Comparison of ENCODE assay signal across 11 cellular contexts in genomic region chr5:163569284-163569683, GRCh38.
DNase-seq lines count a peak whose midpoint lies in the region; ATAC-seq and TF ChIP-seq lines count a peak whose summit lies in the region.
"Had no signal": no experiment of that assay in that cellular context is flagged by ENCODE, and none has a peak within 500 bp of the region (broad histone marks: within the 10 kb centered on the region; RNA-seq: fewer than 3 reads in every experiment).

No MANE protein-coding gene starts in this region.

- H3K27ac Mint-ChIP-seq in HFFc6 = no peak overlapping the region
- H3K27ac Mint-ChIP-seq: activated T-helper 1 cell treated with anti-CD3 and anti-CD28 coated beads, Interleukin-12 subunit alpha, Interleukin-12 subunit beta, Interleukin-2, Interleukin-4 antibody, amounts not matched to agents 30 ng/mL and 10 ng/mL and 1 ng/mL, durations not matched to agents 14 hours and 24 hours and 36 hours; memory B cell had no signal

- peaks cover 83% of the 10 kb centered on the region for H3K4me1 Mint-ChIP-seq in HFFc6 (ENCODE audit: low read depth)

- CTCF ChIA-PET in SK-N-SH (lab: Yijun Ruan, JAX) = interaction anchor here (0.6 to 2.2 kb wide), 10 partner anchors 11 to 1639 kb away, joined by 3 to 7 read pairs (median 4); no protein-coding TSS in a partner anchor

- H3K9ac ChIP-seq in SK-N-SH = no peak overlapping the region

- TF ChIP-seq EP300 in SK-N-SH (IDR thresholded peaks at IDR 0.05; ENCODE audit: borderline replicate concordance in 1 of 2, low read depth in 1 of 2, low read length in 1 of 2) (no peak), upper lobe of left lung (IDR thresholded peaks at IDR 0.05) (no peak)

- H3K27me3 ChIP-seq in SK-N-SH (ENCODE audit: insufficient read depth) (no peaks in the 10 kb centered on the region), hepatocyte (peaks cover 26% of the 10 kb centered on the region), upper lobe of left lung (peaks cover 0 to 10% (median 0%) of the 10 kb centered on the region in 4 donors)

- DNase-seq in AG20443 (ENCODE audit: low spot score) (peak; percentile 22), HFFc6 (peak; percentile 25), SK-N-SH (peak; percentile 51), hepatocyte (ENCODE audit: low spot score) (no peak), NOMO-1 treated with DMSO at 0.1 percent for 48 hours (lab: John Stamatoyannopoulos, UW; ENCODE audit: unreplicated experiment) (no peak), SHP77 (lab: John Stamatoyannopoulos, UW) (no peak), upper lobe of left lung (no peak)
- DNase-seq: NCI-H1105 treated with DMSO at 0.1 percent for 48 hours had no signal

- no peaks in the 10 kb centered on the region for H3K36me3 Mint-ChIP-seq in HFFc6 (ENCODE audit: low read depth)

- H3K27ac ChIP-seq in SK-N-SH (ENCODE audit: low read depth in 2 of 2, low read length in 1 of 2) (no peak overlapping the region), hepatocyte (no peak overlapping the region), upper lobe of left lung (no peak overlapping the region)

- TF ChIP-seq RAD21 in SK-N-SH (IDR thresholded peaks at IDR 0.05; ENCODE audit: low read length) = peak; percentile 87

- H3K4me2 ChIP-seq in SK-N-SH (no peak overlapping the region), hepatocyte (no peak overlapping the region)

- peaks cover 5% of the 10 kb centered on the region for H3K27me3 Mint-ChIP-seq in HFFc6 (ENCODE audit: insufficient read depth)

- H2AFZ ChIP-seq in SK-N-SH (ENCODE audit: low read depth) (no peak overlapping the region), hepatocyte (no peak overlapping the region)

- H3K36me3 ChIP-seq in SK-N-SH (replicated peaks in 1 of 2; ENCODE audit: control insufficient read depth in 1 of 2, insufficient read depth in 2 of 2, low read length in 1 of 2) = no peaks in the 10 kb centered on the region
- no peaks in the 10 kb centered on the region for H3K36me3 ChIP-seq in hepatocyte (replicated peaks; ENCODE audit: insufficient read depth, low read depth)
- H3K36me3 ChIP-seq in upper lobe of left lung = no peaks in the 10 kb centered on the region

- H3K4me1 ChIP-seq in SK-N-SH (ENCODE audit: control insufficient read depth in 1 of 2, insufficient read depth in 2 of 2, low read depth in 1 of 2, low read length in 1 of 2) (peaks cover 11 to 28% of the 10 kb centered on the region in 2 experiments), hepatocyte (ENCODE audit: insufficient read depth) (peaks cover 7% of the 10 kb centered on the region), upper lobe of left lung (peaks cover 14 to 21% (median 15%) of the 10 kb centered on the region in 4 donors)

- H3F3A ChIP-seq in SK-N-SH (replicated peaks; ENCODE audit: insufficient read depth) = peaks cover 3% of the 10 kb centered on the region

- H4K20me1 ChIP-seq in SK-N-SH (ENCODE audit: insufficient read depth) (no peaks in the 10 kb centered on the region), hepatocyte (ENCODE audit: insufficient read depth, poor library complexity, severe bottlenecking) (no peaks in the 10 kb centered on the region)

- no peaks in the 10 kb centered on the region for H3K9me2 ChIP-seq in SK-N-SH
- no peaks in the 10 kb centered on the region for H3K9me2 ChIP-seq in hepatocyte (replicated peaks; ENCODE audit: insufficient read depth)

- H3K9me3 ChIP-seq in SK-N-SH (no peaks in the 10 kb centered on the region), hepatocyte (ENCODE audit: low read depth) (no peaks in the 10 kb centered on the region), upper lobe of left lung (no peaks in the 10 kb centered on the region)

- WGBS in SK-N-SH (ENCODE audit: low lambda C conversion rate) = 95% methylated on average over 1 of the region's 1 CpG
- 45% methylated on average over 1 of the region's 1 CpG for WGBS in hepatocyte (ENCODE audit: low lambda C conversion rate, missing lambda C conversion rate)
- WGBS in upper lobe of left lung, 2 donors = 47 to 58% methylated on average over 1 of the region's 1 CpG

- no peaks in the 10 kb centered on the region for H3K9me3 Mint-ChIP-seq in HFFc6
- H3K9me3 Mint-ChIP-seq: activated T-helper 1 cell treated with anti-CD3 and anti-CD28 coated beads, Interleukin-12 subunit alpha, Interleukin-12 subunit beta, Interleukin-2, Interleukin-4 antibody, amounts not matched to agents 30 ng/mL and 10 ng/mL and 1 ng/mL, durations not matched to agents 14 hours and 24 hours and 36 hours; memory B cell had no signal

- H3K79me2 ChIP-seq in SK-N-SH (ENCODE audit: insufficient read depth) (no peaks in the 10 kb centered on the region), hepatocyte (no peaks in the 10 kb centered on the region)

- no peak overlapping the region for H3K4me3 Mint-ChIP-seq in HFFc6
- H3K4me3 Mint-ChIP-seq: activated T-helper 1 cell treated with anti-CD3 and anti-CD28 coated beads, Interleukin-12 subunit alpha, Interleukin-12 subunit beta, Interleukin-2, Interleukin-4 antibody, amounts not matched to agents 30 ng/mL and 10 ng/mL and 1 ng/mL, durations not matched to agents 14 hours and 24 hours and 36 hours; memory B cell had no signal

- TF ChIP-seq CTCF in HFFc6 (IDR thresholded peaks at IDR 0.05) (peak; percentile 52), SK-N-SH (IDR thresholded peaks at IDR 0.05) (peak; percentile 57), hepatocyte (IDR thresholded peaks at IDR 0.05; ENCODE audit: poor library complexity) (peak; percentile 58), upper lobe of left lung (IDR thresholded peaks at IDR 0.05) (no peak)

- ATAC-seq in upper lobe of left lung (ENCODE audit: low FRiP score in 2 of 2) = no peak
- no peak for ATAC-seq in HG03432 (IDR thresholded peaks at IDR 0.05; ENCODE audit: unreplicated experiment)

- H3K4me3 ChIP-seq in SK-N-SH (ENCODE audit: low read depth in 2 of 2, low read length in 1 of 2) = no peak overlapping the region
- no peak overlapping the region for H3K4me3 ChIP-seq in hepatocyte
- no peak overlapping the region for H3K4me3 ChIP-seq in upper lobe of left lung

- no peak for TF ChIP-seq POLR2A in upper lobe of left lung (IDR thresholded peaks at IDR 0.05)

- POLR2A ChIA-PET in SK-N-SH (lab: Yijun Ruan, JAX) = no interaction called here

TF ChIP-seq in SK-N-SH, 30 proteins besides CTCF, POLR2A, EP300 and RAD21:
- no peak for TF ChIP-seq CHD2 (IDR thresholded peaks at IDR 0.05; ENCODE audit: low read length, partially characterized antibody)
- TF ChIP-seq FOSL2 (IDR thresholded peaks at IDR 0.05; ENCODE audit: borderline replicate concordance, low read depth) = no peak
- no peak for TF ChIP-seq RXRA (IDR thresholded peaks at IDR 0.05; ENCODE audit: borderline replicate concordance, low read depth)
- no peak for TF ChIP-seq POLR2AphosphoS5 (IDR thresholded peaks at IDR 0.05; ENCODE audit: low read depth, low read length)
- TF ChIP-seq TCF12 (IDR thresholded peaks at IDR 0.05) = peak; percentile 19; the same call in 1 of the 2 replicates
- TF ChIP-seq SMC3 (IDR thresholded peaks at IDR 0.05; ENCODE audit: low read depth, low read length) = peak; percentile 50; the same call in 1 of the 2 replicates
- no peak for TF ChIP-seq USF2 (IDR thresholded peaks at IDR 0.05; ENCODE audit: borderline replicate concordance, low read depth, low read length)
- no peak for TF ChIP-seq NFIC (IDR thresholded peaks at IDR 0.05; ENCODE audit: borderline replicate concordance)

Comparison
In these comparisons a context has a peak if more than half of its experiments do, and no peak if none do; other contexts are left out.
1. DNase-seq: peak in AG20443 (single experiment), HFFc6 (single experiment) and SK-N-SH (single experiment); none in hepatocyte (single experiment), NOMO-1 treated with DMSO at 0.1 percent for 48 hours (single experiment), SHP77 (0 of 2) and upper lobe of left lung (0 of 2).
2. CTCF ChIP-seq: peak in HFFc6 (single experiment), SK-N-SH (single experiment) and hepatocyte (single experiment); none in upper lobe of left lung (0 of 6).